Comparison of ENCODE assay signal across 2 cellular contexts in genomic region chr19:55477905-55478304, GRCh38.
A peak's percentile ranks its signal among the peaks of the same experiment; 100 is the strongest.
TF ChIP-seq lines count a peak whose summit lies in the region.

No MANE protein-coding gene starts in this region.

TF ChIP-seq in A549, 52 proteins besides CTCF, POLR2A, EP300 and RAD21:
- TF ChIP-seq TP53 (CRISPR knock-in tag; IDR thresholded peaks at IDR 0.05) (0 out of 2 replicates have a peak, but pooled peaks have one; percentile 23), KDM1A (IDR thresholded peaks at IDR 0.05; ENCODE audit: low read depth) (no peak), EHF (CRISPR knock-in tag; IDR thresholded peaks at IDR 0.05) (no peak)
TF ChIP-seq in A549: peak in this region for 1.

TF ChIP-seq in GM23338, 12 proteins besides CTCF, POLR2A, EP300 and RAD21:
- TF ChIP-seq NANOG (IDR thresholded peaks at IDR 0.05; ENCODE audit: borderline replicate concordance) (no peak), ZNF114 (CRISPR knock-in tag; IDR thresholded peaks at IDR 0.05) (no peak), ZNF331 (CRISPR knock-in tag; IDR thresholded peaks at IDR 0.05; ENCODE audit: low read depth) (no peak), STAT1 (IDR thresholded peaks at IDR 0.05; ENCODE audit: unreplicated experiment) (no peak), ETS1 (IDR thresholded peaks at IDR 0.05) (no peak), POLR2AphosphoS5 (IDR thresholded peaks at IDR 0.05; ENCODE audit: low read depth) (no peak), CREB1 (CRISPR knock-in tag; IDR thresholded peaks at IDR 0.05; ENCODE audit: low read depth) (no peak), EZH2phosphoT487 (IDR thresholded peaks at IDR 0.05; ENCODE audit: unreplicated experiment) (no peak), EZH2 (IDR thresholded peaks at IDR 0.05; ENCODE audit: low read depth, unreplicated experiment) (no peak), JUNB (IDR thresholded peaks at IDR 0.05; ENCODE audit: unreplicated experiment) (no peak)
- TF ChIP-seq, protein P1, sequence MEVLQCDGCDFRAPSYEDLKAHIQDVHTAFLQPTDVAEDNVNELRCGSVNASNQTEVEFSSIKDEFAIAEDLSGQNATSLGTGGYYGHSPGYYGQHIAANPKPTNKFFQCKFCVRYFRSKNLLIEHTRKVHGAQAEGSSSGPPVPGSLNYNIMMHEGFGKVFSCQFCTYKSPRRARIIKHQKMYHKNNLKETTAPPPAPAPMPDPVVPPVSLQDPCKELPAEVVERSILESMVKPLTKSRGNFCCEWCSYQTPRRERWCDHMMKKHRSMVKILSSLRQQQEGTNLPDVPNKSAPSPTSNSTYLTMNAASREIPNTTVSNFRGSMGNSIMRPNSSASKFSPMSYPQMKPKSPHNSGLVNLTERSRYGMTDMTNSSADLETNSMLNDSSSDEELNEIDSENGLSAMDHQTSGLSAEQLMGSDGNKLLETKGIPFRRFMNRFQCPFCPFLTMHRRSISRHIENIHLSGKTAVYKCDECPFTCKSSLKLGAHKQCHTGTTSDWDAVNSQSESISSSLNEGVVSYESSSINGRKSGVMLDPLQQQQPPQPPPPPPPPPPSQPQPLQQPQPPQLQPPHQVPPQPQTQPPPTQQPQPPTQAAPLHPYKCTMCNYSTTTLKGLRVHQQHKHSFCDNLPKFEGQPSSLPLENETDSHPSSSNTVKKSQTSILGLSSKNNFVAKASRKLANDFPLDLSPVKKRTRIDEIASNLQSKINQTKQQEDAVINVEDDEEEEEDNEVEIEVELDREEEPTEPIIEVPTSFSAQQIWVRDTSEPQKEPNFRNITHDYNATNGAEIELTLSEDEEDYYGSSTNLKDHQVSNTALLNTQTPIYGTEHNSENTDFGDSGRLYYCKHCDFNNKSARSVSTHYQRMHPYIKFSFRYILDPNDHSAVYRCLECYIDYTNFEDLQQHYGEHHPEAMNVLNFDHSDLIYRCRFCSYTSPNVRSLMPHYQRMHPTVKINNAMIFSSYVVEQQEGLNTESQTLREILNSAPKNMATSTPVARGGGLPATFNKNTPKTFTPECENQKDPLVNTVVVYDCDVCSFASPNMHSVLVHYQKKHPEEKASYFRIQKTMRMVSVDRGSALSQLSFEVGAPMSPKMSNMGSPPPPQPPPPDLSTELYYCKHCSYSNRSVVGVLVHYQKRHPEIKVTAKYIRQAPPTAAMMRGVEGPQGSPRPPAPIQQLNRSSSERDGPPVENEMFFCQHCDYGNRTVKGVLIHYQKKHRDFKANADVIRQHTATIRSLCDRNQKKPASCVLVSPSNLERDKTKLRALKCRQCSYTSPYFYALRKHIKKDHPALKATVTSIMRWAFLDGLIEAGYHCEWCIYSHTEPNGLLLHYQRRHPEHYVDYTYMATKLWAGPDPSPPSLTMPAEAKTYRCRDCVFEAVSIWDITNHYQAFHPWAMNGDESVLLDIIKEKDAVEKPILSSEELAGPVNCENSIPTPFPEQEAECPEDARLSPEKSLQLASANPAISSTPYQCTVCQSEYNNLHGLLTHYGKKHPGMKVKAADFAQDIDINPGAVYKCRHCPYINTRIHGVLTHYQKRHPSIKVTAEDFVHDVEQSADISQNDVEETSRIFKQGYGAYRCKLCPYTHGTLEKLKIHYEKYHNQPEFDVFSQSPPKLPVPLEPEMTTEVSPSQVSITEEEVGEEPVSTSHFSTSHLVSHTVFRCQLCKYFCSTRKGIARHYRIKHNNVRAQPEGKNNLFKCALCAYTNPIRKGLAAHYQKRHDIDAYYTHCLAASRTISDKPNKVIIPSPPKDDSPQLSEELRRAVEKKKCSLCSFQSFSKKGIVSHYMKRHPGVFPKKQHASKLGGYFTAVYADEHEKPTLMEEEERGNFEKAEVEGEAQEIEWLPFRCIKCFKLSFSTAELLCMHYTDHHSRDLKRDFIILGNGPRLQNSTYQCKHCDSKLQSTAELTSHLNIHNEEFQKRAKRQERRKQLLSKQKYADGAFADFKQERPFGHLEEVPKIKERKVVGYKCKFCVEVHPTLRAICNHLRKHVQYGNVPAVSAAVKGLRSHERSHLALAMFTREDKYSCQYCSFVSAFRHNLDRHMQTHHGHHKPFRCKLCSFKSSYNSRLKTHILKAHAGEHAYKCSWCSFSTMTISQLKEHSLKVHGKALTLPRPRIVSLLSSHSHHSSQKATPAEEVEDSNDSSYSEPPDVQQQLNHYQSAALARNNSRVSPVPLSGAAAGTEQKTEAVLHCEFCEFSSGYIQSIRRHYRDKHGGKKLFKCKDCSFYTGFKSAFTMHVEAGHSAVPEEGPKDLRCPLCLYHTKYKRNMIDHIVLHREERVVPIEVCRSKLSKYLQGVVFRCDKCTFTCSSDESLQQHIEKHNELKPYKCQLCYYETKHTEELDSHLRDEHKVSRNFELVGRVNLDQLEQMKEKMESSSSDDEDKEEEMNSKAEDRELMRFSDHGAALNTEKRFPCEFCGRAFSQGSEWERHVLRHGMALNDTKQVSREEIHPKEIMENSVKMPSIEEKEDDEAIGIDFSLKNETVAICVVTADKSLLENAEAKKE (CRISPR knock-in tag; IDR thresholded peaks at IDR 0.05): no peak
- TF ChIP-seq, protein P2, sequence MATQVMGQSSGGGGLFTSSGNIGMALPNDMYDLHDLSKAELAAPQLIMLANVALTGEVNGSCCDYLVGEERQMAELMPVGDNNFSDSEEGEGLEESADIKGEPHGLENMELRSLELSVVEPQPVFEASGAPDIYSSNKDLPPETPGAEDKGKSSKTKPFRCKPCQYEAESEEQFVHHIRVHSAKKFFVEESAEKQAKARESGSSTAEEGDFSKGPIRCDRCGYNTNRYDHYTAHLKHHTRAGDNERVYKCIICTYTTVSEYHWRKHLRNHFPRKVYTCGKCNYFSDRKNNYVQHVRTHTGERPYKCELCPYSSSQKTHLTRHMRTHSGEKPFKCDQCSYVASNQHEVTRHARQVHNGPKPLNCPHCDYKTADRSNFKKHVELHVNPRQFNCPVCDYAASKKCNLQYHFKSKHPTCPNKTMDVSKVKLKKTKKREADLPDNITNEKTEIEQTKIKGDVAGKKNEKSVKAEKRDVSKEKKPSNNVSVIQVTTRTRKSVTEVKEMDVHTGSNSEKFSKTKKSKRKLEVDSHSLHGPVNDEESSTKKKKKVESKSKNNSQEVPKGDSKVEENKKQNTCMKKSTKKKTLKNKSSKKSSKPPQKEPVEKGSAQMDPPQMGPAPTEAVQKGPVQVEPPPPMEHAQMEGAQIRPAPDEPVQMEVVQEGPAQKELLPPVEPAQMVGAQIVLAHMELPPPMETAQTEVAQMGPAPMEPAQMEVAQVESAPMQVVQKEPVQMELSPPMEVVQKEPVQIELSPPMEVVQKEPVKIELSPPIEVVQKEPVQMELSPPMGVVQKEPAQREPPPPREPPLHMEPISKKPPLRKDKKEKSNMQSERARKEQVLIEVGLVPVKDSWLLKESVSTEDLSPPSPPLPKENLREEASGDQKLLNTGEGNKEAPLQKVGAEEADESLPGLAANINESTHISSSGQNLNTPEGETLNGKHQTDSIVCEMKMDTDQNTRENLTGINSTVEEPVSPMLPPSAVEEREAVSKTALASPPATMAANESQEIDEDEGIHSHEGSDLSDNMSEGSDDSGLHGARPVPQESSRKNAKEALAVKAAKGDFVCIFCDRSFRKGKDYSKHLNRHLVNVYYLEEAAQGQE (IDR thresholded peaks at IDR 0.05; ENCODE audit: unreplicated experiment): no peak
